1 cellular context compared by ENCODE assay signal in the genomic region with DNA sequence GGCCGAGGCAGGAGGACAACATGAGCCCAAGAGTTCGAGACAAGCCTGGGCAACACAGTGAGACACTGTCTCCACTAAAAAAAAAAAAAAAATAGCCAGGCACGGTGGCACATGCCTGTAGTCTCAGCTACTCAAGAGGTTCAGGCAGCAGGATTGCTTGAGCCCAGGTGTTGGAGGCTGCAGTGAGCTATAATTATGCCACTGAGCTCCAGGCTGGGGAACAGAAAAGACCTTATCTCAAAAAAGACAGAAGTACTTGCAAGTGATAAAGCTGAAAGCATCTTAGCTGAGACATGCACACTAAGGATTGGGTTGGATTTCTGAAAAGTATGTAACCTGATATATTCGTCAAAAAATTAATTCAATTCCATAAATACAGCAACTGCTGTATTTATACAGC.
TF ChIP-seq lines count a peak whose summit lies in the region.

No MANE protein-coding gene starts in this region.

TF ChIP-seq in K562, 482 proteins besides CTCF, POLR2A, EP300 and RAD21 (continued from another document):
- no peak for TF ChIP-seq MYBL2 (IDR thresholded peaks at IDR 0.05; ENCODE audit: low read depth)
- no peak for TF ChIP-seq MYBL2 (CRISPR knock-in tag; IDR thresholded peaks at IDR 0.05; ENCODE audit: borderline replicate concordance)
- TF ChIP-seq TCF3 (CRISPR knock-in tag; IDR thresholded peaks at IDR 0.05), result peak; percentile 34; the same call in 1 of the 2 replicates
